14 cellular contexts compared by ENCODE assay signal in genomic region chr10:33263453-33263852, GRCh38.
A peak's percentile ranks its signal among the peaks of the same experiment; 100 is the strongest.
DNase-seq lines count a peak whose midpoint lies in the region; ATAC-seq and TF ChIP-seq lines count a peak whose summit lies in the region.
"Had no signal": no experiment of that assay in that cellular context is flagged by ENCODE, and none has a peak within 500 bp of the region (broad histone marks: within the 10 kb centered on the region; RNA-seq: fewer than 3 reads in every experiment).

No MANE protein-coding gene starts in this region.

- ATAC-seq in activated CD8-positive, alpha-beta T cell treated with anti-CD3 and anti-CD28 coated beads for 36 hours = no peak

- TF ChIP-seq CTCF in colonic mucosa (IDR thresholded peaks at IDR 0.05) (no peak), esophagus muscularis mucosa (IDR thresholded peaks at IDR 0.05) (no peak)
- TF ChIP-seq CTCF in activated CD8-positive, alpha-beta T cell treated with anti-CD3 and anti-CD28 coated beads for 36 hours (IDR thresholded peaks at IDR 0.05) = no peak

- no peak for TF ChIP-seq POLR2A in esophagus muscularis mucosa (IDR thresholded peaks at IDR 0.05; ENCODE audit: low read depth)

- H3K4me3 ChIP-seq in colonic mucosa (no peak overlapping the region), mucosa of stomach (ENCODE audit: low read length) (no peak overlapping the region), esophagus muscularis mucosa (no peak overlapping the region)
- H3K4me3 ChIP-seq: esophagus squamous epithelium had no signal

- no peaks in the 10 kb centered on the region for H3K27me3 ChIP-seq in colonic mucosa
- no peaks in the 10 kb centered on the region for H3K27me3 ChIP-seq in mucosa of stomach (ENCODE audit: control insufficient read depth, insufficient read depth, low read length)
- H3K27me3 ChIP-seq in esophagus muscularis mucosa = no peaks in the 10 kb centered on the region
- H3K27me3 ChIP-seq: esophagus squamous epithelium had no signal

- no peak overlapping the region for H3K9ac ChIP-seq in colonic mucosa (ENCODE audit: low read depth in 2 of 2, low read length in 2 of 2)
- peak overlapping the region; percentile 36 for H3K9ac ChIP-seq in mucosa of stomach (ENCODE audit: low read length)

- no peaks in the 10 kb centered on the region for H3K36me3 ChIP-seq in colonic mucosa
- H3K36me3 ChIP-seq in mucosa of stomach (ENCODE audit: control insufficient read depth, insufficient read depth, low read length) = no peaks in the 10 kb centered on the region
- peaks cover 0 to 57% (median 27%) of the 10 kb centered on the region in 4 donors for H3K36me3 ChIP-seq in esophagus muscularis mucosa

- DNase-seq in AG20443 (ENCODE audit: low spot score) (peak; percentile 19), LHCN-M2 (ENCODE audit: low read depth) (peak; percentile 92), colonic mucosa (no peak), NCI-H146 (lab: John Stamatoyannopoulos, UW) (no peak), NOMO-1 treated with dmso at 0.1 percent for 144 hours (lab: John Stamatoyannopoulos, UW; ENCODE audit: unreplicated experiment) (no peak), esophagus muscularis mucosa (ENCODE audit: extremely low spot score) (no peak)
- no peak for DNase-seq in activated CD8-positive, alpha-beta T cell treated with anti-CD3 and anti-CD28 coated beads for 36 hours
- DNase-seq: esophagus squamous epithelium, NCI-H526, occipital lobe had no signal

- H3K4me1 Mint-ChIP-seq in activated CD8-positive, alpha-beta T cell treated with anti-CD3 and anti-CD28 coated beads for 36 hours (ENCODE audit: low read depth) = peaks cover 23% of the 10 kb centered on the region

- H3K4me3 Mint-ChIP-seq in activated CD8-positive, alpha-beta T cell treated with anti-CD3 and anti-CD28 coated beads for 36 hours = no peak overlapping the region
- H3K4me3 Mint-ChIP-seq: activated T-helper 1 cell treated with anti-CD3 and anti-CD28 coated beads, Interleukin-12 subunit alpha, Interleukin-12 subunit beta, Interleukin-2, Interleukin-4 antibody, amounts not matched to agents 30 ng/mL and 10 ng/mL and 1 ng/mL, durations not matched to agents 14 hours and 24 hours and 36 hours; CD4-positive, CD25-positive, alpha-beta regulatory T cell; stimulated activated naive CD8-positive, alpha-beta T cell treated with anti-CD3 and anti-CD28 coated beads, Interleukin-15, amount 100 ng/mL, for 72 hours had no signal

- CTCF ChIA-PET in activated CD8-positive, alpha-beta T cell treated with anti-CD3 and anti-CD28 coated beads for 36 hours (lab: Charles Lee) = no interaction called here

- no peaks in the 10 kb centered on the region for H3K4me1 ChIP-seq in colonic mucosa
- H3K4me1 ChIP-seq in mucosa of stomach (ENCODE audit: control insufficient read depth, insufficient read depth, low read length) = peaks cover 46% of the 10 kb centered on the region
- peaks cover 13 to 21% (median 17%) of the 10 kb centered on the region in 4 donors for H3K4me1 ChIP-seq in esophagus muscularis mucosa

- WGBS in esophagus muscularis mucosa = 80% methylated on average over 4 of the region's 4 CpGs

- no peak for TF ChIP-seq EP300 in esophagus muscularis mucosa (IDR thresholded peaks at IDR 0.05)

- H3K36me3 Mint-ChIP-seq in activated CD8-positive, alpha-beta T cell treated with anti-CD3 and anti-CD28 coated beads for 36 hours (ENCODE audit: low read depth) = no peaks in the 10 kb centered on the region
- H3K36me3 Mint-ChIP-seq: CD4-positive, CD25-positive, alpha-beta regulatory T cell had no signal

- no peak overlapping the region for H3K27ac Mint-ChIP-seq in activated CD8-positive, alpha-beta T cell treated with anti-CD3 and anti-CD28 coated beads for 36 hours
- H3K27ac Mint-ChIP-seq: activated T-helper 1 cell treated with anti-CD3 and anti-CD28 coated beads, Interleukin-12 subunit alpha, Interleukin-12 subunit beta, Interleukin-2, Interleukin-4 antibody, amounts not matched to agents 30 ng/mL and 10 ng/mL and 1 ng/mL, durations not matched to agents 14 hours and 24 hours and 36 hours; stimulated activated naive CD8-positive, alpha-beta T cell treated with anti-CD3 and anti-CD28 coated beads, Interleukin-15, amount 100 ng/mL, for 72 hours had no signal

- H3K27me3 Mint-ChIP-seq in activated CD8-positive, alpha-beta T cell treated with anti-CD3 and anti-CD28 coated beads for 36 hours = peaks cover 11% of the 10 kb centered on the region

- intact Hi-C loops in colonic mucosa (cut with DNase I) (no loop called here), esophagus muscularis mucosa (cut with DNase I) (no loop called here)
- intact Hi-C loops in activated CD8-positive, alpha-beta T cell treated with anti-CD3 and anti-CD28 coated beads for 36 hours (cut with micrococcal nuclease) = no loop called here

- peaks cover 1% of the 10 kb centered on the region for H3K9me3 Mint-ChIP-seq in activated CD8-positive, alpha-beta T cell treated with anti-CD3 and anti-CD28 coated beads for 36 hours
- H3K9me3 Mint-ChIP-seq: activated T-helper 1 cell treated with anti-CD3 and anti-CD28 coated beads, Interleukin-12 subunit alpha, Interleukin-12 subunit beta, Interleukin-2, Interleukin-4 antibody, amounts not matched to agents 30 ng/mL and 10 ng/mL and 1 ng/mL, durations not matched to agents 14 hours and 24 hours and 36 hours had no signal

- peak overlapping the region; percentile 22 for H3K27ac ChIP-seq in colonic mucosa
- H3K27ac ChIP-seq in esophagus muscularis mucosa (replicated peaks in 1 of 4) = peak overlapping the region in 1 of 4 donors; percentile 29

- no peaks in the 10 kb centered on the region for H3K9me3 ChIP-seq in colonic mucosa
- no peaks in the 10 kb centered on the region for H3K9me3 ChIP-seq in mucosa of stomach (ENCODE audit: control insufficient read depth, low read length)
- H3K9me3 ChIP-seq in esophagus muscularis mucosa = no peaks in the 10 kb centered on the region
- H3K9me3 ChIP-seq: esophagus squamous epithelium had no signal

- POLR2A ChIA-PET in activated CD8-positive, alpha-beta T cell treated with anti-CD3 and anti-CD28 coated beads for 36 hours (lab: Charles Lee) = no interaction called here

Comparison
In these comparisons a context has a peak if more than half of its experiments do, and no peak if none do; other contexts are left out.
1. DNase-seq: peak in AG20443 (single experiment) and LHCN-M2 (single experiment); none in colonic mucosa (single experiment), activated CD8-positive, alpha-beta T cell treated with anti-CD3 and anti-CD28 coated beads for 36 hours (single experiment), NCI-H146 (single experiment), NOMO-1 treated with dmso at 0.1 percent for 144 hours (single experiment) and esophagus muscularis mucosa (single experiment).